Comparison of ENCODE assay signal across 20 cellular contexts in genomic region chr22:39098576-39098975, GRCh38. TPM values are rescaled to one million over a fixed set of nuclear protein-coding genes. Genes with fewer than 3 reads are reported as not detected.
DNase-seq lines count a peak whose midpoint lies in the region; ATAC-seq and TF ChIP-seq lines count a peak whose summit lies in the region.
"Had no signal": no experiment of that assay in that cellular context is flagged by ENCODE, and none has a peak within 500 bp of the region (broad histone marks: within the 10 kb centered on the region; RNA-seq: fewer than 3 reads in every experiment).

No MANE protein-coding gene starts in this region.

- H3K27ac ChIP-seq in neural progenitor cell, result peak overlapping the region; percentile 57
- H3K27ac ChIP-seq: right atrium auricular region, tibial artery, WERI-Rb-1 had no signal

- H2AFZ ChIP-seq in neural progenitor cell (replicated peaks), result peak overlapping the region; percentile 82

- H3K4me1 Mint-ChIP-seq in activated CD4-positive, alpha-beta T cell treated with anti-CD3 and anti-CD28 coated beads for 36 hours, result peaks cover 62% of the 10 kb centered on the region
- H3K4me1 Mint-ChIP-seq in activated naive CD8-positive, alpha-beta T cell treated with anti-CD3 and anti-CD28 coated beads for 36 hours, result peaks cover 60% of the 10 kb centered on the region
- H3K4me1 Mint-ChIP-seq in neural progenitor cell, result peaks cover 19% of the 10 kb centered on the region
- H3K4me1 Mint-ChIP-seq in osteocyte (ENCODE audit: unreplicated experiment), result peaks cover 6% of the 10 kb centered on the region

- no peak overlapping the region for H3K4me2 ChIP-seq in neural progenitor cell

- no peaks in the 10 kb centered on the region for H3K27me3 Mint-ChIP-seq in activated CD4-positive, alpha-beta T cell treated with anti-CD3 and anti-CD28 coated beads for 36 hours
- H3K27me3 Mint-ChIP-seq in activated naive CD8-positive, alpha-beta T cell treated with anti-CD3 and anti-CD28 coated beads for 36 hours, result no peaks in the 10 kb centered on the region
- H3K27me3 Mint-ChIP-seq in neural progenitor cell (ENCODE audit: insufficient read depth, low read depth) (peaks cover 9% of the 10 kb centered on the region), osteocyte (ENCODE audit: unreplicated experiment) (no peaks in the 10 kb centered on the region)

- H4K20me1 ChIP-seq in neural progenitor cell (ENCODE audit: low read depth), result no peaks in the 10 kb centered on the region

- peak overlapping the region; percentile 73 for H3K27ac Mint-ChIP-seq in activated CD4-positive, alpha-beta T cell treated with anti-CD3 and anti-CD28 coated beads for 36 hours
- peak overlapping the region; percentile 70 for H3K27ac Mint-ChIP-seq in activated naive CD8-positive, alpha-beta T cell treated with anti-CD3 and anti-CD28 coated beads for 36 hours
- H3K27ac Mint-ChIP-seq in neural progenitor cell (no peak overlapping the region), osteocyte (ENCODE audit: unreplicated experiment) (no peak overlapping the region)

- no peak overlapping the region for H3K9ac ChIP-seq in neural progenitor cell

- H3K79me2 ChIP-seq in neural progenitor cell (ENCODE audit: low read depth), result no peaks in the 10 kb centered on the region

- peak overlapping the region; percentile 19 for H3K4me3 Mint-ChIP-seq in activated CD4-positive, alpha-beta T cell treated with anti-CD3 and anti-CD28 coated beads for 36 hours
- H3K4me3 Mint-ChIP-seq in activated naive CD8-positive, alpha-beta T cell treated with anti-CD3 and anti-CD28 coated beads for 36 hours, result peak overlapping the region; percentile 22
- H3K4me3 Mint-ChIP-seq in neural progenitor cell (no peak overlapping the region), osteocyte (ENCODE audit: unreplicated experiment) (no peak overlapping the region)
- H3K4me3 Mint-ChIP-seq: H9, neural crest cell had no signal

- no peak for DNase-seq in activated CD4-positive, alpha-beta T cell treated with anti-CD3 and anti-CD28 coated beads for 36 hours
- DNase-seq in activated CD4-positive, alpha-beta T cell treated with anti-CD3 and anti-CD28 coated beads for 48 hours, result no peak
- DNase-seq in H7 (peak; percentile 26), neural progenitor cell (ENCODE audit: low spot score) (no peak), NCI-H774 (lab: John Stamatoyannopoulos, UW) (no peak), osteocyte (ENCODE audit: extremely low spot score, unreplicated experiment) (no peak)
- no peak for DNase-seq in activated naive CD8-positive, alpha-beta T cell treated with anti-CD3 and anti-CD28 coated beads for 36 hours
- DNase-seq: anterior cingulate cortex, EL, lower lobe of right lung, NCI-H1694 treated with DMSO at 0.1 percent for 48 hours, PC-3, tibial artery, WERI-Rb-1 had no signal

- no peaks in the 10 kb centered on the region for H3K36me3 Mint-ChIP-seq in activated CD4-positive, alpha-beta T cell treated with anti-CD3 and anti-CD28 coated beads for 36 hours (ENCODE audit: low read depth)
- no peaks in the 10 kb centered on the region for H3K36me3 Mint-ChIP-seq in activated naive CD8-positive, alpha-beta T cell treated with anti-CD3 and anti-CD28 coated beads for 36 hours
- H3K36me3 Mint-ChIP-seq in neural progenitor cell (no peaks in the 10 kb centered on the region), osteocyte (ENCODE audit: unreplicated experiment) (no peaks in the 10 kb centered on the region)

- H3K36me3 ChIP-seq in H7 (replicated peaks; ENCODE audit: control insufficient read depth, insufficient read depth, low read length) (no peaks in the 10 kb centered on the region), neural progenitor cell (no peaks in the 10 kb centered on the region)
- H3K36me3 ChIP-seq: lower lobe of right lung, right atrium auricular region, tibial artery, WERI-Rb-1 had no signal

- no peaks in the 10 kb centered on the region for H3K9me3 ChIP-seq in neural progenitor cell (ENCODE audit: low read depth)
- H3K9me3 ChIP-seq: lower lobe of right lung, right atrium auricular region, tibial artery had no signal

- H3K27me3 ChIP-seq in H7 (ENCODE audit: control insufficient read depth, insufficient read depth, low read length) (no peaks in the 10 kb centered on the region), neural progenitor cell (no peaks in the 10 kb centered on the region)
- H3K27me3 ChIP-seq: right atrium auricular region had no signal

- TF ChIP-seq CTCF in neural progenitor cell (IDR thresholded peaks at IDR 0.05) (no peak), osteocyte (IDR thresholded peaks at IDR 0.05) (no peak)

- peaks cover 26% of the 10 kb centered on the region for H3K4me1 ChIP-seq in neural progenitor cell

- H3F3A ChIP-seq in neural progenitor cell (ENCODE audit: low read depth), result peaks cover 29% of the 10 kb centered on the region

- intact Hi-C loops in activated CD4-positive, alpha-beta T cell treated with anti-CD3 and anti-CD28 coated beads for 36 hours (cut with DNase I, micrococcal nuclease), result loop anchor here in 1 of 2 experiments (2.0 kb wide), 1 partner anchor 14 kb away; no protein-coding TSS in a partner anchor

- no peaks in the 10 kb centered on the region for H3K9me3 Mint-ChIP-seq in activated CD4-positive, alpha-beta T cell treated with anti-CD3 and anti-CD28 coated beads for 36 hours (ENCODE audit: low read depth)
- H3K9me3 Mint-ChIP-seq in activated naive CD8-positive, alpha-beta T cell treated with anti-CD3 and anti-CD28 coated beads for 36 hours, result no peaks in the 10 kb centered on the region
- H3K9me3 Mint-ChIP-seq in neural progenitor cell (no peaks in the 10 kb centered on the region), osteocyte (ENCODE audit: unreplicated experiment) (no peaks in the 10 kb centered on the region)
- H3K9me3 Mint-ChIP-seq: H9, neural crest cell had no signal

- POLR2A ChIA-PET in activated CD4-positive, alpha-beta T cell treated with anti-CD3 and anti-CD28 coated beads for 36 hours (lab: Charles Lee), result interaction anchor here (0.6 kb wide), 1 partner anchor 8 kb away, joined by 4 read pairs; no protein-coding TSS in a partner anchor

- CTCF ChIA-PET in activated CD4-positive, alpha-beta T cell treated with anti-CD3 and anti-CD28 coated beads for 36 hours (lab: Charles Lee), result interaction anchor here (0.5 to 1.1 kb wide), 4 partner anchors 14 to 218 kb away, joined by 3 to 4 read pairs (median 3); no protein-coding TSS in a partner anchor

- H3K4me3 ChIP-seq in H7 (ENCODE audit: insufficient read depth, low read depth, low read length) (no peak overlapping the region), neural progenitor cell (no peak overlapping the region)
- H3K4me3 ChIP-seq: lower lobe of right lung, right atrium auricular region, tibial artery had no signal

- ATAC-seq in activated CD4-positive, alpha-beta T cell treated with anti-CD3 and anti-CD28 coated beads for 36 hours, result no peak
- no peak for ATAC-seq in HG02885 (IDR thresholded peaks at IDR 0.05; ENCODE audit: poor library complexity, unreplicated experiment)
- ATAC-seq: SK-N-SH treated with all-trans-retinoic acid at 6 μM for 48 hours had no signal

RNA-seq across cellular contexts. Expression of gene APOBEC3H, which starts 1.5 kb away (rescaled TPM):
- total RNA-seq in activated CD4-positive, alpha-beta T cell treated with anti-CD3 and anti-CD28 coated beads for 36 hours, result 1 to 10 TPM; 5.2 to 7.3 TPM
- 0.52 TPM in 1 of 2 replicates, not detected in the other for total RNA-seq in H7 (2014; rRNA removed; shearing (Covaris generic))
- total RNA-seq in activated naive CD8-positive, alpha-beta T cell treated with anti-CD3 and anti-CD28 coated beads for 36 hours, result 1 to 10 TPM; 4.3 to 5.3 TPM
- 0.87 and 1.4 TPM in 2 replicates for total RNA-seq in neural progenitor cell (ENCODE audit: low replicate concordance)
- not detected in 2 replicates for total RNA-seq in osteocyte
- total RNA-seq: frontal cortex, neural crest cell had no signal

RNA-seq across cellular contexts. Expression of gene APOBEC3G, which starts 21.5 kb away (rescaled TPM):
- total RNA-seq in activated CD4-positive, alpha-beta T cell treated with anti-CD3 and anti-CD28 coated beads for 36 hours, result 10 to 100 TPM; 45.9 to 47.4 TPM
- 3.0 and 4.2 TPM in 2 replicates for total RNA-seq in H7 (2014; rRNA removed; shearing (Covaris generic))
- 10 to 100 TPM; 44.2 to 44.3 TPM for total RNA-seq in activated naive CD8-positive, alpha-beta T cell treated with anti-CD3 and anti-CD28 coated beads for 36 hours
- total RNA-seq in neural progenitor cell (ENCODE audit: low replicate concordance) (0.30 and 0.90 TPM in 2 replicates), osteocyte (2.7 and 3.0 TPM in 2 replicates)

RNA-seq across cellular contexts. Expression of gene CBX7, which starts 53.9 kb away (rescaled TPM):
- total RNA-seq in activated CD4-positive, alpha-beta T cell treated with anti-CD3 and anti-CD28 coated beads for 36 hours, result 10 to 100 TPM; 19.9 to 20.3 TPM
- 4.5 and 5.4 TPM in 2 replicates for total RNA-seq in H7 (2014; rRNA removed; shearing (Covaris generic))
- 10 to 100 TPM; 11.6 to 12.5 TPM for total RNA-seq in activated naive CD8-positive, alpha-beta T cell treated with anti-CD3 and anti-CD28 coated beads for 36 hours
- 0.71 and 7.7 TPM in 2 replicates for total RNA-seq in neural progenitor cell (ENCODE audit: low replicate concordance)
- total RNA-seq in osteocyte, result 8.1 and 9.6 TPM in 2 replicates

RNA-seq across cellular contexts. Expression of gene APOBEC3F, which starts 57.9 kb away (rescaled TPM):
- 10 to 100 TPM; 19.0 to 24.5 TPM for total RNA-seq in activated CD4-positive, alpha-beta T cell treated with anti-CD3 and anti-CD28 coated beads for 36 hours
- 1.1 and 3.5 TPM in 2 replicates for total RNA-seq in H7 (2014; rRNA removed; shearing (Covaris generic))
- 10 to 100 TPM; 19.4 to 20.4 TPM for total RNA-seq in activated naive CD8-positive, alpha-beta T cell treated with anti-CD3 and anti-CD28 coated beads for 36 hours
- total RNA-seq in neural progenitor cell (ENCODE audit: low replicate concordance), result 0.45 and 2.8 TPM in 2 replicates
- 9.9 and 13.0 TPM in 2 replicates for total RNA-seq in osteocyte
- total RNA-seq: PC-3 had no signal

Comparison
In these comparisons a context has a peak if more than half of its experiments do, and no peak if none do; other contexts are left out.
1. H3K27ac Mint-ChIP-seq: peak in activated CD4-positive, alpha-beta T cell treated with anti-CD3 and anti-CD28 coated beads for 36 hours (single experiment) and activated naive CD8-positive, alpha-beta T cell treated with anti-CD3 and anti-CD28 coated beads for 36 hours (single experiment); none in neural progenitor cell (single experiment) and osteocyte (single experiment).
2. H3K4me3 Mint-ChIP-seq: peak in activated CD4-positive, alpha-beta T cell treated with anti-CD3 and anti-CD28 coated beads for 36 hours (single experiment) and activated naive CD8-positive, alpha-beta T cell treated with anti-CD3 and anti-CD28 coated beads for 36 hours (single experiment); none in neural progenitor cell (single experiment) and osteocyte (single experiment).